In the genomic region with DNA sequence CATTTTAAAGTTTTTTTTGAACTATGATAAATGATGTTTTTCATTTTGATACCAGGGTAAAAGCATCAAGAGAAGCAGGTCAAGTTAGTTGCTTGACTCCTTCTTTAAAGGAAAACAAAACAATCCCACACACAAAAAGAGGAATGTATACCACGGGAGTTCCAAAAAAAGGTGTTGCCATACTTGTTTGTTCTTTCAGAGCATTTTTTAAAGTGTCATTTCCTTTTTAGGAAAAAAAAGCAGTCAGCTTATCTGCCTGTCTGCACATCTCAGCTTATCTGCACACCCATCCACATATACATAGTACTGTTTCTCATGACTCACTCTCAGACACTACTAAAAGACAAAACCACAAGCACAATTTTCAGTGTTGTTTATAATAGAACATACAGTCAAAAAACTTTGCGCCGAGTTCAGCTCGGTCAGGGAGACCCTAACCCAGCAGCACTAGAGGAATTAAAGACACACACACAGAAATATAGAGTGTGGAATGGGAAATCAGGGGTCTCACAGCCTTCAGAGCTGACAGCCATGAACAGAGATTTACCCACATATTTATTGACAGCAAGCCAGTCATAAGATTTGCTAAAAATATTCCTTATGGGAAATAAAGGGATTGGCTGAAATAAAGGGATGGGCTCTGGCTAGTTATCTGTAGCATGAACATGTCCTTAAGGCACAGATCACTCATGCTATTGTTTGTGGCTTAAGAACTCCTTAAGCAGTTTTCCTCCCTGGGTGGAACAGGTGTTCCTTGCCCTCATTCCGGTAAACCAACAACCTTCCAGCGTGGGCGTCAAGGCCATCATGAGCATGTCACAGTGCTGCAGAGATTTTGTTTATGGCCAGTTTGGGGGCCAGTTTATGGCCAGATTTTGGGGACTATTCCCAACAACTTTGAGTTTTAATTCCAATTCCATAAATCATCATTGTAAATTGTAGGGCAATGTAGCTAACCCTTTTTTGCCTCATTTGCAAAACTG, we compare ENCODE assay signal across 10 cellular contexts. TPM values are rescaled to one million over a fixed set of nuclear protein-coding genes. Genes with fewer than 3 reads are reported as not detected.
DNase-seq lines count a peak whose midpoint lies in the region; ATAC-seq, FAIRE-seq and TF ChIP-seq lines count a peak whose summit lies in the region.
"Had no signal": no experiment of that assay in that cellular context is flagged by ENCODE, and none has a peak within 500 bp of the region (broad histone marks: within the 10 kb centered on the region; RNA-seq: fewer than 3 reads in every experiment).

No MANE protein-coding gene starts in this region.

- no peak for TF ChIP-seq CTCF in astrocyte (IDR thresholded peaks at IDR 0.05; ENCODE audit: insufficient read depth, low read depth, low read length)
- TF ChIP-seq CTCF in BE2C (IDR thresholded peaks at IDR 0.05; ENCODE audit: low read depth, low read length): no peak

- H3K27ac Mint-ChIP-seq in astrocyte (ENCODE audit: unreplicated experiment): peak overlapping the region; percentile 89

- no peak for FAIRE-seq in astrocyte (lab: Jason Lieb, UNC)

- H3K9me3 ChIP-seq in astrocyte (ENCODE audit: insufficient read depth, low read depth, low read length) (no peaks in the 10 kb centered on the region), BE2C (no peaks in the 10 kb centered on the region)

- ATAC-seq in HG03521 (IDR thresholded peaks at IDR 0.05; ENCODE audit: unreplicated experiment): peak; percentile 66

- H4K20me1 ChIP-seq in astrocyte (ENCODE audit: insufficient read depth, low read length): no peaks in the 10 kb centered on the region

- peaks cover 24% of the 10 kb centered on the region for H3K4me1 Mint-ChIP-seq in astrocyte (ENCODE audit: low read depth, unreplicated experiment)
- H3K4me1 Mint-ChIP-seq: memory B cell had no signal

- H3K79me2 ChIP-seq in astrocyte (ENCODE audit: insufficient read depth, low read length): no peaks in the 10 kb centered on the region

- H3K36me3 ChIP-seq in astrocyte (ENCODE audit: insufficient read depth, low read length) (no peaks in the 10 kb centered on the region), BE2C (no peaks in the 10 kb centered on the region)

- H3K4me3 ChIP-seq in astrocyte (ENCODE audit: insufficient read depth, low read depth, low read length) (no peak overlapping the region), BE2C (ENCODE audit: low read depth, low read length) (no peak overlapping the region)

- H3K9me3 Mint-ChIP-seq in astrocyte (ENCODE audit: unreplicated experiment): peaks cover 2% of the 10 kb centered on the region
- H3K9me3 Mint-ChIP-seq: memory B cell had no signal

- H3K4me2 ChIP-seq in astrocyte (ENCODE audit: low read length): peak overlapping the region; percentile 9

- no peak overlapping the region for H3K27ac ChIP-seq in astrocyte (ENCODE audit: low read depth, low read length)

- no peak overlapping the region for H3K9ac ChIP-seq in astrocyte (ENCODE audit: low read length)

- H3K36me3 Mint-ChIP-seq in astrocyte (ENCODE audit: low read depth, unreplicated experiment): no peaks in the 10 kb centered on the region
- H3K36me3 Mint-ChIP-seq: memory B cell had no signal

- H2AFZ ChIP-seq in astrocyte (ENCODE audit: low read depth, low read length): no peak overlapping the region

- H3K27me3 ChIP-seq in astrocyte (ENCODE audit: insufficient read depth, low read length) (no peaks in the 10 kb centered on the region), BE2C (no peaks in the 10 kb centered on the region)

- no peaks in the 10 kb centered on the region for H3K4me1 ChIP-seq in astrocyte (ENCODE audit: insufficient read depth, low read length)
- H3K4me1 ChIP-seq in BE2C: no peaks in the 10 kb centered on the region

- peak; percentile 0 to 7 for DNase-seq in stimulated activated CD4-positive, alpha-beta T cell treated with anti-CD3 and anti-CD28 coated beads, Interleukin-15, amount 100 ng/mL, for 48 hours (ENCODE audit: low read depth in 2 of 2)
- DNase-seq in stimulated activated CD4-positive, alpha-beta T cell treated with anti-CD3 and anti-CD28 coated beads, Interleukin-12 subunit alpha, Interleukin-12 subunit beta, amount 100 ng/mL, for 4 hours: no peak
- DNase-seq in astrocyte (ENCODE audit: low read depth) (peak; percentile 8), NCI-H2196 treated with DMSO at 0.1 percent for 48 hours (lab: John Stamatoyannopoulos, UW; ENCODE audit: unreplicated experiment) (no peak), NCI-H2107 (lab: John Stamatoyannopoulos, UW) (no peak), COR-L47 (lab: John Stamatoyannopoulos, UW) (no peak), BE2C (no peak)
- DNase-seq: stimulated activated naive CD4-positive, alpha-beta T cell had no signal

- no peaks in the 10 kb centered on the region for H3K27me3 Mint-ChIP-seq in astrocyte (ENCODE audit: low read depth, unreplicated experiment)

- H3K4me3 Mint-ChIP-seq in astrocyte (ENCODE audit: unreplicated experiment): no peak overlapping the region
- H3K4me3 Mint-ChIP-seq: memory B cell had no signal

RNA-seq across cellular contexts. Expression of a gene that starts 11.4 kb away (rescaled TPM):
- not detected in 2 replicates for total RNA-seq in astrocyte
- not detected for polyA plus RNA-seq in BE2C (2012; ENCODE audit: insufficient read depth, insufficient read length, low read depth)

RNA-seq across cellular contexts. Expression of a gene that starts 38.7 kb away (rescaled TPM):
- not detected in 2 replicates for total RNA-seq in astrocyte
- polyA plus RNA-seq in BE2C (2012; ENCODE audit: insufficient read depth, insufficient read length, low read depth): not detected

RNA-seq across cellular contexts. Expression of a gene that starts 47.8 kb away (rescaled TPM):
- total RNA-seq in astrocyte: not detected in 2 replicates
- not detected for polyA plus RNA-seq in BE2C (2012; ENCODE audit: insufficient read depth, insufficient read length, low read depth)

Comparison
In these comparisons a context has a peak if more than half of its experiments do, and no peak if none do; other contexts are left out.
1. DNase-seq: peak in stimulated activated CD4-positive, alpha-beta T cell treated with anti-CD3 and anti-CD28 coated beads, Interleukin-15, amount 100 ng/mL, for 48 hours (2 of 2) and astrocyte (single experiment); none in stimulated activated CD4-positive, alpha-beta T cell treated with anti-CD3 and anti-CD28 coated beads, Interleukin-12 subunit alpha, Interleukin-12 subunit beta, amount 100 ng/mL, for 4 hours (single experiment), NCI-H2196 treated with DMSO at 0.1 percent for 48 hours (single experiment), NCI-H2107 (single experiment), COR-L47 (single experiment) and BE2C (single experiment).